In the genomic region with DNA sequence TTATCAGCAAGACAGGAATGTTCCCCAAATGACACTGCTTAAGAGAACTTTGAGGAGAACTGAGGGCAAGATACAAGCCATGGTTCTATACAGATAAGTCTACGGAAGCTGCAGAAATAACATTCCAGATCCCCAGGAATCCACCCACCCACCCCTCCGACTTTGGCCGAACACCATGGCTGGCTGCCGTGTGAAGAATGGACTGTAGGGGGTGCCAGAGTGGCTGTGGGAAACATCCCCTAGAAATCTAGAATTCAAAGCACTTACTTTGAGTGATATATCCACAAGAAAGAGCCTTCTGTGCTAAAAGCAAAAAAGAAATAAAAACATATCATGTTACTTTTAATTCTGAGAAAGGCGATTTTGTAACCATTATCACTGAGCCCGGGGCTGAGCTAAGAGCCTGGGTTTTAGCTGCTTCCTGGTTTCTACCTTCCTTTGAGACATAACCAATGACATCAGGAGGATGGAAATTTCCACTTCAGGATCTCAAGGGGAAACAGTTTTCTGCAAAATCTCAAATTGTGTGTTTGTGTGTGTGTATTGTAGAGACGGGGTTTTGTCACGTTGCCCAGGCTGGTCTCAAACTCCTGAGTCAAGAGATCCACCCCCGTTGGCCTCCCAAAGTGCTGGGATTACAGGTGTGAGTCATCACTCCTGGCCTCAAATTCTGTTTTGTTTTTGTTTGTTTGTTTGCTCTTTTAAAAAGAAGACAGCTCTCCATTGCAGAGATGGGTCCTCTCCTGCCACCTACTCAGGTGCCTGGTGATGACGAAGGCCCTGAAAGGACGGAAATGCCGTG, we compare ENCODE assay signal across 9 cellular contexts. TPM values are rescaled to one million over a fixed set of nuclear protein-coding genes. Genes with fewer than 3 reads are reported as not detected.
DNase-seq lines count a peak whose midpoint lies in the region; ATAC-seq and TF ChIP-seq lines count a peak whose summit lies in the region.
"Had no signal": no experiment of that assay in that cellular context is flagged by ENCODE, and none has a peak within 500 bp of the region (broad histone marks: within the 10 kb centered on the region; RNA-seq: fewer than 3 reads in every experiment).

No MANE protein-coding gene starts in this region.

- H3K9me3 ChIP-seq in neutrophil: no peaks in the 10 kb centered on the region

- peak; percentile 57 for DNase-seq in activated naive CD4-positive, alpha-beta T cell treated with anti-CD3 and anti-CD28 coated beads for 36 hours
- DNase-seq in activated naive CD4-positive, alpha-beta T cell (lab: John Stamatoyannopoulos, UW): no peak
- peak; percentile 28 for DNase-seq in OCI-M2 (lab: John Stamatoyannopoulos, UW; ENCODE audit: unreplicated experiment)
- peak; percentile 14 for DNase-seq in epithelial cell of esophagus (ENCODE audit: low read depth)

- no peak overlapping the region for H3K4me3 ChIP-seq in epithelial cell of esophagus (ENCODE audit: low read length)
- peak overlapping the region in 1 of 2 experiments; percentile 29 for H3K4me3 ChIP-seq in neutrophil (ENCODE audit: low read depth in 1 of 2, low read length in 1 of 2)

- ATAC-seq in HG02938 (IDR thresholded peaks at IDR 0.05; ENCODE audit: unreplicated experiment) (no peak), GM21737 (IDR thresholded peaks at IDR 0.05; ENCODE audit: unreplicated experiment) (no peak)
- no peak for ATAC-seq in activated T-helper 17 cell treated with anti-CD3 and anti-CD28 coated beads, Interleukin-2, amount 50 U/mL, for 72 hours (replicated peaks)

- peaks cover 52 to 54% of the 10 kb centered on the region in 2 experiments for H3K4me1 ChIP-seq in neutrophil (ENCODE audit: control insufficient read depth in 1 of 2, insufficient read depth in 1 of 2, low read depth in 1 of 2, low read length in 1 of 2)

- H3K27me3 Mint-ChIP-seq in activated naive CD4-positive, alpha-beta T cell treated with anti-CD3 and anti-CD28 coated beads for 36 hours (ENCODE audit: low read depth): peaks cover 23% of the 10 kb centered on the region
- H3K27me3 Mint-ChIP-seq in activated T-helper 17 cell treated with anti-CD3 and anti-CD28 coated beads, Interleukin-2, amount 50 U/mL, for 72 hours: peaks cover 25% of the 10 kb centered on the region

- H3K9me3 Mint-ChIP-seq in activated naive CD4-positive, alpha-beta T cell treated with anti-CD3 and anti-CD28 coated beads for 36 hours: no peaks in the 10 kb centered on the region
- H3K9me3 Mint-ChIP-seq in activated T-helper 17 cell treated with anti-CD3 and anti-CD28 coated beads, Interleukin-2, amount 50 U/mL, for 72 hours: no peaks in the 10 kb centered on the region

- peak overlapping the region; percentile 78 for H3K27ac ChIP-seq in neutrophil

- H3K27me3 ChIP-seq in neutrophil: no peaks in the 10 kb centered on the region

- H3K27ac Mint-ChIP-seq in activated naive CD4-positive, alpha-beta T cell treated with anti-CD3 and anti-CD28 coated beads for 36 hours: no peak overlapping the region
- no peak overlapping the region for H3K27ac Mint-ChIP-seq in activated T-helper 17 cell treated with anti-CD3 and anti-CD28 coated beads, Interleukin-2, amount 50 U/mL, for 72 hours
- H3K27ac Mint-ChIP-seq: activated naive CD8-positive, alpha-beta T cell had no signal

- H3K4me1 Mint-ChIP-seq in activated naive CD4-positive, alpha-beta T cell treated with anti-CD3 and anti-CD28 coated beads for 36 hours (ENCODE audit: low read depth): peaks cover 3% of the 10 kb centered on the region
- H3K4me1 Mint-ChIP-seq in activated T-helper 17 cell treated with anti-CD3 and anti-CD28 coated beads, Interleukin-2, amount 50 U/mL, for 72 hours: no peaks in the 10 kb centered on the region

- TF ChIP-seq CTCF in epithelial cell of esophagus (IDR thresholded peaks at IDR 0.05; ENCODE audit: insufficient read depth, low read depth, low read length, missing control alignments) (peak; percentile 70), neutrophil (IDR thresholded peaks at IDR 0.05) (peak; percentile 73)

- CTCF ChIA-PET in activated naive CD4-positive, alpha-beta T cell treated with anti-CD3 and anti-CD28 coated beads for 36 hours (lab: Charles Lee): interaction anchor here (0.9 to 2.5 kb wide), 3 partner anchors 26 to 250 kb away, joined by 3 to 13 read pairs (median 5); no protein-coding TSS in a partner anchor

- H3K36me3 ChIP-seq in neutrophil: peaks cover 22% of the 10 kb centered on the region

- intact Hi-C loops in activated naive CD4-positive, alpha-beta T cell treated with anti-CD3 and anti-CD28 coated beads for 36 hours (cut with micrococcal nuclease): no loop called here

- H3K36me3 Mint-ChIP-seq in activated naive CD4-positive, alpha-beta T cell treated with anti-CD3 and anti-CD28 coated beads for 36 hours (ENCODE audit: low read depth): no peaks in the 10 kb centered on the region
- H3K36me3 Mint-ChIP-seq in activated T-helper 17 cell treated with anti-CD3 and anti-CD28 coated beads, Interleukin-2, amount 50 U/mL, for 72 hours (ENCODE audit: low read depth): no peaks in the 10 kb centered on the region

- H3K4me3 Mint-ChIP-seq in activated naive CD4-positive, alpha-beta T cell treated with anti-CD3 and anti-CD28 coated beads for 36 hours: no peak overlapping the region
- H3K4me3 Mint-ChIP-seq in activated T-helper 17 cell treated with anti-CD3 and anti-CD28 coated beads, Interleukin-2, amount 50 U/mL, for 72 hours: no peak overlapping the region
- H3K4me3 Mint-ChIP-seq: activated naive CD8-positive, alpha-beta T cell had no signal

RNA-seq across cellular contexts. Expression of a gene that starts 36.4 kb away (rescaled TPM):
- total RNA-seq in activated naive CD4-positive, alpha-beta T cell treated with anti-CD3 and anti-CD28 coated beads for 36 hours: not detected
- total RNA-seq in activated T-helper 17 cell treated with anti-CD3 and anti-CD28 coated beads, Interleukin-2, amount 50 U/mL, for 72 hours: not detected

Comparison
In these comparisons a context has a peak if more than half of its experiments do, and no peak if none do; other contexts are left out.
1. DNase-seq: peak in activated naive CD4-positive, alpha-beta T cell treated with anti-CD3 and anti-CD28 coated beads for 36 hours (single experiment), OCI-M2 (single experiment) and epithelial cell of esophagus (single experiment); none in activated naive CD4-positive, alpha-beta T cell (0 of 4).